In genomic region chr1:151834239-151834638, GRCh38 we compare ENCODE assay signal across 1 cellular context.
A peak's percentile ranks its signal among the peaks of the same experiment; 100 is the strongest.
TF ChIP-seq lines count a peak whose summit lies in the region.

No MANE protein-coding gene starts in this region.

TF ChIP-seq in liver, 16 proteins besides CTCF, POLR2A, EP300 and RAD21 (continued from another document):
- TF ChIP-seq REST (IDR thresholded peaks at IDR 0.05) (peak; percentile 42), GABPA (IDR thresholded peaks at IDR 0.05 in 1 of 2, conservative IDR thresholded peaks at IDR 0.05 in 1 of 2) (no peak), NR2F2 (IDR thresholded peaks at IDR 0.05) (peak; percentile 84), TAF1 (conservative IDR thresholded peaks at IDR 0.05) (no peak), FOXA2 (IDR thresholded peaks at IDR 0.05) (no peak), YY1 (IDR thresholded peaks at IDR 0.05) (no peak), ATF3 (IDR thresholded peaks at IDR 0.05) (no peak), JUND (IDR thresholded peaks at IDR 0.05) (peak in 1 of 2 donors; percentile 33), HNF4A (conservative IDR thresholded peaks at IDR 0.05) (peak; percentile 89)
- TF ChIP-seq, protein P1, sequence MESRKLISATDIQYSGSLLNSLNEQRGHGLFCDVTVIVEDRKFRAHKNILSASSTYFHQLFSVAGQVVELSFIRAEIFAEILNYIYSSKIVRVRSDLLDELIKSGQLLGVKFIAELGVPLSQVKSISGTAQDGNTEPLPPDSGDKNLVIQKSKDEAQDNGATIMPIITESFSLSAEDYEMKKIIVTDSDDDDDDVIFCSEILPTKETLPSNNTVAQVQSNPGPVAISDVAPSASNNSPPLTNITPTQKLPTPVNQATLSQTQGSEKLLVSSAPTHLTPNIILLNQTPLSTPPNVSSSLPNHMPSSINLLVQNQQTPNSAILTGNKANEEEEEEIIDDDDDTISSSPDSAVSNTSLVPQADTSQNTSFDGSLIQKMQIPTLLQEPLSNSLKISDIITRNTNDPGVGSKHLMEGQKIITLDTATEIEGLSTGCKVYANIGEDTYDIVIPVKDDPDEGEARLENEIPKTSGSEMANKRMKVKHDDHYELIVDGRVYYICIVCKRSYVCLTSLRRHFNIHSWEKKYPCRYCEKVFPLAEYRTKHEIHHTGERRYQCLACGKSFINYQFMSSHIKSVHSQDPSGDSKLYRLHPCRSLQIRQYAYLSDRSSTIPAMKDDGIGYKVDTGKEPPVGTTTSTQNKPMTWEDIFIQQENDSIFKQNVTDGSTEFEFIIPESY (IDR thresholded peaks at IDR 0.05), result peak; percentile 25
